ENCODE assay signal across 10 cellular contexts in genomic region chr6:85756982-85757381, GRCh38.
DNase-seq lines count a peak whose midpoint lies in the region; ATAC-seq and TF ChIP-seq lines count a peak whose summit lies in the region.
"Had no signal": no experiment of that assay in that cellular context is flagged by ENCODE, and none has a peak within 500 bp of the region (broad histone marks: within the 10 kb centered on the region; RNA-seq: fewer than 3 reads in every experiment).

No MANE protein-coding gene starts in this region.

- H3K4me3 Mint-ChIP-seq in endodermal cell: no peak overlapping the region
- H3K4me3 Mint-ChIP-seq: CD4-positive, CD25-positive, alpha-beta regulatory T cell had no signal

- no peaks in the 10 kb centered on the region for H3K4me1 ChIP-seq in endodermal cell (ENCODE audit: control insufficient read depth, insufficient read depth, low read length)

- H3K27me3 Mint-ChIP-seq in endodermal cell (ENCODE audit: insufficient read depth): no peaks in the 10 kb centered on the region

- no peaks in the 10 kb centered on the region for H3K36me3 Mint-ChIP-seq in endodermal cell (ENCODE audit: low read depth)
- H3K36me3 Mint-ChIP-seq: CD4-positive, CD25-positive, alpha-beta regulatory T cell had no signal

- no peak overlapping the region for H3K9ac ChIP-seq in endodermal cell (ENCODE audit: extremely low read depth, low read length, poor library complexity, severe bottlenecking)

- ATAC-seq in HG03025 (IDR thresholded peaks at IDR 0.05; ENCODE audit: low FRiP score, unreplicated experiment) (no peak), HG03342 (IDR thresholded peaks at IDR 0.05; ENCODE audit: unreplicated experiment) (no peak)

- no peak overlapping the region for H3K27ac ChIP-seq in endodermal cell (ENCODE audit: low read depth, low read length)

- H3K9me3 ChIP-seq in endodermal cell (ENCODE audit: control insufficient read depth, low read length): peaks cover 8% of the 10 kb centered on the region

- H3K36me3 ChIP-seq in endodermal cell (ENCODE audit: control insufficient read depth, insufficient read depth, low read length): no peaks in the 10 kb centered on the region

- TF ChIP-seq CTCF in endodermal cell (conservative IDR thresholded peaks at IDR 0.05): peak; percentile 78

- no peaks in the 10 kb centered on the region for H3K27me3 ChIP-seq in endodermal cell (ENCODE audit: control insufficient read depth, insufficient read depth, low read length, poor library complexity, severe bottlenecking)

- H3K4me3 ChIP-seq in endodermal cell (ENCODE audit: low read length): no peak overlapping the region

- DNase-seq in NCI-H1417 (lab: John Stamatoyannopoulos, UW): peak; percentile 5 to 60 (median 15)
- DNase-seq in NCI-H1417 treated with DMSO at 0.1 percent for 48 hours (lab: John Stamatoyannopoulos, UW): no peak
- peak; percentile 34 for DNase-seq in NCI-H69 (lab: John Stamatoyannopoulos, UW)
- no peak for DNase-seq in endodermal cell
- DNase-seq in renal cortical epithelial cell (ENCODE audit: low read depth): peak; percentile 41
- DNase-seq in mucosa of gallbladder (ENCODE audit: low spot score): no peak
- DNase-seq: MV-4-11 had no signal

- H3K4me1 Mint-ChIP-seq in endodermal cell: no peaks in the 10 kb centered on the region
- H3K4me1 Mint-ChIP-seq: CD4-positive, CD25-positive, alpha-beta regulatory T cell had no signal

- H3K9me3 Mint-ChIP-seq in endodermal cell: peaks cover 26% of the 10 kb centered on the region

- H3K27ac Mint-ChIP-seq in endodermal cell: no peak overlapping the region
- H3K27ac Mint-ChIP-seq: CD4-positive, CD25-positive, alpha-beta regulatory T cell had no signal

Comparison
In these comparisons a context has a peak if more than half of its experiments do, and no peak if none do; other contexts are left out.
1. DNase-seq: peak in NCI-H1417 (3 of 3), NCI-H69 (single experiment) and renal cortical epithelial cell (single experiment); none in NCI-H1417 treated with DMSO at 0.1 percent for 48 hours (single experiment), endodermal cell (single experiment) and mucosa of gallbladder (single experiment).